ENCODE assay signal across 26 cellular contexts in the genomic region with DNA sequence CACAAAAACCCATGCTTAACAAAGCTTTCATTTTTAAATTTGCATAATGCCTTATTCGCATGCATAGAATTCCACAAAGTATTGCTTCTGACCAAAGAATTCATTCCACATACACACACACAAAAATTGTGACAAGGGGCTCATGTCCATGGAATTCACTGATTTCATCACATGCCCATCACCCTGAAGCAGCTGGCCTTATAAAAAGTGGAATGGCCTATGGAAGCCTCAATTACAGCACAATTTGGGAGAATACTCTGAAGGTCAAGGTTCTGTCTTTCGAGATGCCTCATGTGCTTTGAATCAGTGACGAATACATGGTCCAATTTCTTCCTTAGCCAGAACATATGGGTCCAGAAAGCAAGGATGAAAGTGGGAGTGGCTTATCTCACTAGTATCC.
DNase-seq lines count a peak whose midpoint lies in the region; ATAC-seq and TF ChIP-seq lines count a peak whose summit lies in the region.
"Had no signal": no experiment of that assay in that cellular context is flagged by ENCODE, and none has a peak within 500 bp of the region (broad histone marks: within the 10 kb centered on the region; RNA-seq: fewer than 3 reads in every experiment).

No MANE protein-coding gene starts in this region.

- no peak overlapping the region for H3K4me3 Mint-ChIP-seq in osteocyte (ENCODE audit: unreplicated experiment)
- H3K4me3 Mint-ChIP-seq: activated B cell treated with CpG ODN at 0.5 μM for 24 hours; activated CD4-positive, alpha-beta memory T cell treated with anti-CD3 and anti-CD28 coated beads, Interleukin-2, amount 10 ng/mL, durations not matched to agents 7 days and 5 days; activated naive CD8-positive, alpha-beta T cell; activated T-cell treated with anti-CD3 and anti-CD28 coated beads, Interleukin-2, amount 50 U/mL, for 24 hours; memory B cell; natural killer cell treated with Interleukin-12 subunit alpha and Interleukin-12 subunit beta and Interleukin-15 and Interleukin-18, amount 100 ng/mL, for 72 hours had no signal

- in situ Hi-C loops in brain microvascular endothelial cell (cut with HindIII; ENCODE audit: low pct_ligation_motif_present, low sequenced_read_pairs), result loop anchor here (25.0 kb wide), 1 partner anchor 647 kb away; no protein-coding TSS in a partner anchor

- peaks cover 13% of the 10 kb centered on the region for H3K27me3 Mint-ChIP-seq in osteocyte (ENCODE audit: unreplicated experiment)
- H3K27me3 Mint-ChIP-seq: activated T-cell treated with anti-CD3 and anti-CD28 coated beads, Interleukin-2, amount 50 U/mL, for 24 hours; natural killer cell treated with Interleukin-12 subunit alpha and Interleukin-12 subunit beta and Interleukin-15 and Interleukin-18, amount 100 ng/mL, for 72 hours had no signal

- H3K9me3 Mint-ChIP-seq in osteocyte (ENCODE audit: unreplicated experiment), result no peaks in the 10 kb centered on the region
- H3K9me3 Mint-ChIP-seq: activated B cell treated with CpG ODN at 0.5 μM for 24 hours; activated CD4-positive, alpha-beta memory T cell treated with anti-CD3 and anti-CD28 coated beads, Interleukin-2, amount 10 ng/mL, durations not matched to agents 7 days and 5 days; activated T-cell treated with anti-CD3 and anti-CD28 coated beads, Interleukin-2, amount 50 U/mL, for 24 hours; memory B cell; natural killer cell treated with Interleukin-12 subunit alpha and Interleukin-12 subunit beta and Interleukin-15 and Interleukin-18, amount 100 ng/mL, for 72 hours had no signal

- TF ChIP-seq CTCF in brain microvascular endothelial cell (IDR thresholded peaks at IDR 0.05; ENCODE audit: low read depth, low read length, missing control alignments) (no peak), osteocyte (IDR thresholded peaks at IDR 0.05) (no peak), heart left ventricle (IDR thresholded peaks at IDR 0.05) (no peak)

- DNase-seq in AG08396 (ENCODE audit: low spot score) (peak; percentile 57), HCEC 1CT (peak; percentile 56), brain microvascular endothelial cell (peak; percentile 85), hepatic stellate cell (ENCODE audit: low spot score) (peak; percentile 54), iPS-NIHi7 (ENCODE audit: extremely low spot score) (no peak), osteocyte (ENCODE audit: extremely low spot score, unreplicated experiment) (no peak), heart left ventricle (no peak)
- no peak for DNase-seq in effector memory CD4-positive, alpha-beta T cell
- DNase-seq: activated B cell treated with CpG ODN at 0.5 μM for 24 hours; activated CD4-positive, alpha-beta memory T cell treated with anti-CD3 and anti-CD28 coated beads, Interleukin-2, amount 10 ng/mL, durations not matched to agents 7 days and 5 days; activated T-cell treated with anti-CD3 and anti-CD28 coated beads, Interleukin-2, amount 50 U/mL, for 24 hours; caudate nucleus; DMS79 treated with DMSO at 0.1 percent for 48 hours; KG1; NCI-H1092; NCI-H2081 treated with DMSO at 0.1 percent for 48 hours; NCI-H510A treated with DMSO at 0.1 percent for 48 hours; SK-N-SH; stimulated activated CD8-positive, alpha-beta memory T cell treated with anti-CD3 and anti-CD28 coated beads, Interleukin-4, amount 100 ng/mL, for 48 hours; T-helper 9 cell had no signal

- H3K36me3 Mint-ChIP-seq in osteocyte (ENCODE audit: unreplicated experiment), result no peaks in the 10 kb centered on the region
- H3K36me3 Mint-ChIP-seq: activated naive CD8-positive, alpha-beta T cell; memory B cell; natural killer cell treated with Interleukin-12 subunit alpha and Interleukin-12 subunit beta and Interleukin-15 and Interleukin-18, amount 100 ng/mL, for 72 hours had no signal

- H3K9me3 ChIP-seq in heart left ventricle, result no peaks in the 10 kb centered on the region
- H3K9me3 ChIP-seq in effector memory CD4-positive, alpha-beta T cell (ENCODE audit: control insufficient read depth, low read length), result no peaks in the 10 kb centered on the region
- H3K9me3 ChIP-seq: esophagus muscularis mucosa, prostate gland, SK-N-SH had no signal

- intact Hi-C loops in heart left ventricle (cut with DNase I), result loop anchor here (2.0 to 10.0 kb wide), 8 partner anchors 115 to 637 kb away; no protein-coding TSS in a partner anchor

- H3K4me1 ChIP-seq in heart left ventricle, result peaks cover 0 to 12% (median 8%) of the 10 kb centered on the region in 12 donors
- no peaks in the 10 kb centered on the region for H3K4me1 ChIP-seq in effector memory CD4-positive, alpha-beta T cell (ENCODE audit: control insufficient read depth, insufficient read depth, low read length, poor library complexity, severe bottlenecking)
- H3K4me1 ChIP-seq: prostate gland had no signal

- no peak for ATAC-seq in heart left ventricle
- ATAC-seq: natural killer cell treated with Interleukin-12 subunit alpha and Interleukin-12 subunit beta and Interleukin-15 and Interleukin-18, amount 100 ng/mL, for 72 hours had no signal

- H3K27me3 ChIP-seq in brain microvascular endothelial cell (replicated peaks), result no peaks in the 10 kb centered on the region
- H3K27me3 ChIP-seq in heart left ventricle, result no peaks in the 10 kb centered on the region
- no peaks in the 10 kb centered on the region for H3K27me3 ChIP-seq in effector memory CD4-positive, alpha-beta T cell (replicated peaks; ENCODE audit: control insufficient read depth, insufficient read depth, low read length, poor library complexity, severe bottlenecking)
- H3K27me3 ChIP-seq: esophagus muscularis mucosa had no signal

- peaks cover 17% of the 10 kb centered on the region for H3K4me1 Mint-ChIP-seq in osteocyte (ENCODE audit: unreplicated experiment)
- H3K4me1 Mint-ChIP-seq: activated B cell treated with CpG ODN at 0.5 μM for 24 hours, memory B cell had no signal

- no peaks in the 10 kb centered on the region for H3K36me3 ChIP-seq in brain microvascular endothelial cell (replicated peaks)
- no peaks in the 10 kb centered on the region for H3K36me3 ChIP-seq in heart left ventricle
- no peaks in the 10 kb centered on the region for H3K36me3 ChIP-seq in effector memory CD4-positive, alpha-beta T cell (ENCODE audit: control insufficient read depth, insufficient read depth, low read length)
- H3K36me3 ChIP-seq: esophagus muscularis mucosa, prostate gland had no signal

- WGBS in heart left ventricle, 4 donors, result 83 to 95% (median 87%) methylated on average over 3 of the region's 3 CpGs

- H3K27ac ChIP-seq in brain microvascular endothelial cell (peak overlapping the region; percentile 83), heart left ventricle (no peak overlapping the region)
- no peak overlapping the region for H3K27ac ChIP-seq in effector memory CD4-positive, alpha-beta T cell (ENCODE audit: insufficient read depth, low read length, poor library complexity, severe bottlenecking)
- H3K27ac ChIP-seq: esophagus muscularis mucosa, prostate gland had no signal

- TF ChIP-seq POLR2A in heart left ventricle (IDR thresholded peaks at IDR 0.05), result no peak

- H3K27ac Mint-ChIP-seq in osteocyte (ENCODE audit: unreplicated experiment), result no peak overlapping the region
- H3K27ac Mint-ChIP-seq: activated B cell treated with CpG ODN at 0.5 μM for 24 hours; activated CD4-positive, alpha-beta memory T cell treated with anti-CD3 and anti-CD28 coated beads, Interleukin-2, amount 10 ng/mL, durations not matched to agents 7 days and 5 days; activated naive CD8-positive, alpha-beta T cell; activated T-cell treated with anti-CD3 and anti-CD28 coated beads, Interleukin-2, amount 50 U/mL, for 24 hours; memory B cell; natural killer cell treated with Interleukin-12 subunit alpha and Interleukin-12 subunit beta and Interleukin-15 and Interleukin-18, amount 100 ng/mL, for 72 hours had no signal

- H3K4me3 ChIP-seq in brain microvascular endothelial cell (ENCODE audit: low read depth, low read length) (no peak overlapping the region), heart left ventricle (no peak overlapping the region)
- H3K4me3 ChIP-seq in effector memory CD4-positive, alpha-beta T cell (ENCODE audit: insufficient read depth, low read depth, low read length, poor library complexity, severe bottlenecking), result no peak overlapping the region
- H3K4me3 ChIP-seq: esophagus muscularis mucosa, prostate gland, smooth muscle cell had no signal

Comparison
In these comparisons a context has a peak if more than half of its experiments do, and no peak if none do; other contexts are left out.
1. DNase-seq: peak in AG08396 (single experiment), HCEC 1CT (single experiment), brain microvascular endothelial cell (single experiment) and hepatic stellate cell (single experiment); none in iPS-NIHi7 (single experiment), osteocyte (single experiment), heart left ventricle (0 of 5) and effector memory CD4-positive, alpha-beta T cell (0 of 3).